Comparison of ENCODE assay signal across 8 cellular contexts in the genomic region with DNA sequence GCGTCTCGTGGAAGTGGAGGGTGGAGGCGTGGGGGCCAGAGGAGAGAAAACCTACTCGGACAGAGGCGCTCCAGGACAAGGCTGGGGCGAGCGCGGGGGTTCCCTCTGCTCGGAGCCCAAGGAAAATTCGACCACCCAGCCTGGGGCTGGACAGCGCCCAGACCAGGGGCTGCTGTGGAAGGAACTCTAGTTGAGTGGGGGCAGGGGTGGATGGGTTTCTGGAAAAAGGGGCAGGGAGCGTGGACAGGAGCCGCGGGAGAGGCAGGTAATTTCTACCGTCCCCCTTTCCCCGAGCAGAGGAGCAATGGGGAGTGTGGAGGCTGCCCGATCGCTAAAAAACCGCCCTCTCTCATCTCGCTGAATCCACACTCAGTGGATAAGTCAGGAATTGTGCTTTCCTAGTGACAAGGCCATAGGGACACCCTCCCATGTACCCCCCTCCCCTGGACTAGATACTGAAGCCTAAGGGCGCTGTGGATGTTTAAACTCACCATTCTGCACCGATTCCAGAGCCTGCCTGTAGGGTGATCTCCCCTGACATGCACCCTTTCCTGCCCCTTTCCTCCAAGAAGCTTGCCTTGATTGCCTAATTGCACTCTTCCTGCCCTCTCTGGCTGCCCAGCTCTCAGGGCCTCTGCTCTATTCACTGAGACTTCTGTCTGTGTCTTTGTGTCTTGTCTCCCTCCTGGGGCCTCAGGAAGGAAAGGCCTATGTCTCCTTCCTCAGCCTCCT.
DNase-seq lines count a peak whose midpoint lies in the region; ATAC-seq and TF ChIP-seq lines count a peak whose summit lies in the region.

No MANE protein-coding gene starts in this region.

- no peak overlapping the region for H2BK12ac ChIP-seq in neuronal stem cell (ENCODE audit: low read length)

- peak; percentile 28 for ATAC-seq in RWPE2 (ENCODE audit: low read depth)
- no peak for ATAC-seq in GM21515 (IDR thresholded peaks at IDR 0.05; ENCODE audit: unreplicated experiment)
- ATAC-seq in GM18909 (IDR thresholded peaks at IDR 0.05; ENCODE audit: poor library complexity, unreplicated experiment): no peak
- no peak for ATAC-seq in GM21381 (IDR thresholded peaks at IDR 0.05; ENCODE audit: unreplicated experiment)

- no CpG with 5 or more reads among the region's 22 CpGs for WGBS in neuronal stem cell (ENCODE audit: extremely low coverage in 2 of 2, insufficient read length in 2 of 2, insufficient replicate concordance in 1 of 2), 2 donors

- no peak overlapping the region for H2BK15ac ChIP-seq in neuronal stem cell (ENCODE audit: low read length)

- H2BK120ac ChIP-seq in neuronal stem cell (ENCODE audit: low read depth, low read length): no peak overlapping the region

- H3K18ac ChIP-seq in neuronal stem cell (ENCODE audit: low read length): peak overlapping the region; percentile 86

- H2BK5ac ChIP-seq in neuronal stem cell (ENCODE audit: low read length): peak overlapping the region; percentile 84

- H2AK5ac ChIP-seq in neuronal stem cell (ENCODE audit: low read depth, low read length): peak overlapping the region; percentile 49

- H3K4me1 ChIP-seq in ES-I3 (ENCODE audit: insufficient read depth, low read length): peaks cover 12% of the 10 kb centered on the region
- peaks cover 2% of the 10 kb centered on the region for H3K4me1 ChIP-seq in RWPE2 (ENCODE audit: insufficient read depth, poor library complexity, severe bottlenecking)
- peaks cover 11 to 15% of the 10 kb centered on the region in 2 donors for H3K4me1 ChIP-seq in neuronal stem cell (ENCODE audit: control insufficient read depth in 2 of 2, insufficient read depth in 1 of 2, low read depth in 1 of 2, low read length in 2 of 2)

- H3K9ac ChIP-seq in ES-I3 (ENCODE audit: low read depth, low read length) (peak overlapping the region; percentile 89), neuronal stem cell (ENCODE audit: low read depth, low read length, poor library complexity) (peak overlapping the region; percentile 85)

- no peak overlapping the region for H4K91ac ChIP-seq in neuronal stem cell (ENCODE audit: low read depth, low read length, poor library complexity)

- no peak overlapping the region for H4K8ac ChIP-seq in neuronal stem cell (ENCODE audit: low read depth, low read length)

- H3K27ac ChIP-seq in RWPE2 (ENCODE audit: poor library complexity, severe bottlenecking): peak overlapping the region; percentile 45
- peak overlapping the region; percentile 27 for H3K27ac ChIP-seq in epithelial cell of prostate
- peak overlapping the region; percentile 28 for H3K27ac ChIP-seq in neuronal stem cell (replicated peaks; ENCODE audit: low read length)

- H3K4me2 ChIP-seq in neuronal stem cell (ENCODE audit: insufficient read depth, low read length, poor library complexity, severe bottlenecking): peak overlapping the region; percentile 92

- no peaks in the 10 kb centered on the region for H3K79me1 ChIP-seq in neuronal stem cell (ENCODE audit: low read depth, low read length)

- peak overlapping the region; percentile 84 for H2AFZ ChIP-seq in neuronal stem cell (ENCODE audit: low read length)

- H3K23ac ChIP-seq in neuronal stem cell (ENCODE audit: low read depth, low read length, poor library complexity): no peak overlapping the region

- TF ChIP-seq CTCF in RWPE2 (IDR thresholded peaks at IDR 0.05; ENCODE audit: poor library complexity, severe bottlenecking): no peak

- H3K9me3 ChIP-seq in ES-I3 (ENCODE audit: control insufficient read depth, insufficient read depth, low read length) (no peaks in the 10 kb centered on the region), RWPE2 (ENCODE audit: severe bottlenecking) (no peaks in the 10 kb centered on the region), neuronal stem cell (replicated peaks in 1 of 2; ENCODE audit: control insufficient read depth in 2 of 2, insufficient read depth in 1 of 2, low read depth in 1 of 2, low read length in 2 of 2) (no peaks in the 10 kb centered on the region)

- DNase-seq in RWPE2 (ENCODE audit: low spot score) (no peak), epithelial cell of prostate (ENCODE audit: low read depth, low spot score) (no peak), neuronal stem cell (ENCODE audit: low spot score) (no peak)
- no peak for DNase-seq in stimulated activated CD4-positive, alpha-beta T cell treated with anti-CD3 and anti-CD28 coated beads, Interleukin-2, amount 100 ng/mL, for 48 hours

- H3K27me3 ChIP-seq in RWPE2 (ENCODE audit: insufficient read depth, poor library complexity, severe bottlenecking) (no peaks in the 10 kb centered on the region), neuronal stem cell (ENCODE audit: control insufficient read depth in 3 of 3, insufficient read depth in 3 of 3, low read depth in 1 of 3, low read length in 3 of 3) (peaks cover 0 to 29% (median 0%) of the 10 kb centered on the region in 3 experiments)

- no peaks in the 10 kb centered on the region for H3K36me3 ChIP-seq in ES-I3 (ENCODE audit: insufficient read depth, low read length)
- no peaks in the 10 kb centered on the region for H3K36me3 ChIP-seq in RWPE2 (ENCODE audit: low read depth)
- no peaks in the 10 kb centered on the region for H3K36me3 ChIP-seq in neuronal stem cell (replicated peaks in 1 of 2; ENCODE audit: control insufficient read depth in 2 of 2, insufficient read depth in 2 of 2, low read length in 2 of 2)

- H3K4ac ChIP-seq in neuronal stem cell (ENCODE audit: low read length): no peak overlapping the region

- H3K4me3 ChIP-seq in RWPE2 (ENCODE audit: severe bottlenecking): peak overlapping the region; percentile 40
- peak overlapping the region; percentile 51 to 87 for H3K4me3 ChIP-seq in neuronal stem cell (ENCODE audit: low read length in 2 of 2)

- no peak overlapping the region for H3K14ac ChIP-seq in neuronal stem cell (ENCODE audit: low read length)
